In the genomic region with DNA sequence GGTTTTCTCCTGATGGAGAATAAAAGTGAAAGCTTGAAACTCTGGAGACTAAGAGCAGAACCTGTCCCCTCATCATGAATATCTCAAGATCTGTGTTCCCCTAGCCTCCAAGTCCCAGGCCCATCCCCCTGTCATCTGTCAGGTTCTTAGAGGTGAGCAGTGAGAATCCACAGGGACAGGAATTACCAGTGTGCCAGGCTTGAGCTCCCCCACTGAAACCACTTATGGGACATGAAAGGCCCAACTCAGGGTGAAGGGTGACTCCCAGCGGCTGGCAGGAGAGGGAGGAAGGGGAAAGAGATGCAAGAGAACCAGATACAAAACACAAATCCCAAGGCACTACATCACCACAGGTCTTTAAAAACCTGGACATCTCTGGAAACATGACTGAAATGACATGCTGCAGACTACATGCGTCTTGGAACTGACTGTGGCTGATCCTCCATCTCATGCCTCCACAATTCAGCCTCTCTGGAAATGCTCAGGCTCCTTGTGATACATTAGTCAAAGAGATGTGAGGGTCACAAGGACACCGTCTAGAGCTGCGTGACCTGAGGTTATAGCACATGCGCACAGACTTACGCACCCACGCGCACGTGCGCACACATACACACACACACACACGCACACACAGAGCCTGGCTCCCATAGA, we compare ENCODE assay signal across 16 cellular contexts. TPM values are rescaled to one million over a fixed set of nuclear protein-coding genes. Genes with fewer than 3 reads are reported as not detected.
A peak's percentile ranks its signal among the peaks of the same experiment; 100 is the strongest.
DNase-seq lines count a peak whose midpoint lies in the region; ATAC-seq, FAIRE-seq and TF ChIP-seq lines count a peak whose summit lies in the region.
"Had no signal": no experiment of that assay in that cellular context is flagged by ENCODE, and none has a peak within 500 bp of the region (broad histone marks: within the 10 kb centered on the region; RNA-seq: fewer than 3 reads in every experiment).

No MANE protein-coding gene starts in this region.

- H3K4me3 Mint-ChIP-seq in memory B cell = peak overlapping the region; percentile 27
- H3K4me3 Mint-ChIP-seq: brain had no signal

- in situ Hi-C loops in mammary epithelial cell (cut with MboI; ENCODE audit: low sequenced_read_pairs in 2 of 2) = no loop called here

- H3K4me3 ChIP-seq in mammary epithelial cell (replicated peaks in 1 of 3; ENCODE audit: insufficient read depth in 1 of 3, low read depth in 2 of 3, low read length in 3 of 3) = no peak overlapping the region
- H3K4me3 ChIP-seq: testis had no signal

- H3K27me3 ChIP-seq in mammary epithelial cell (ENCODE audit: insufficient read depth, low read length) = no peaks in the 10 kb centered on the region
- H3K27me3 ChIP-seq: testis had no signal

- H3K9ac ChIP-seq in mammary epithelial cell (ENCODE audit: insufficient read depth, low read length) = no peak overlapping the region

- H3K36me3 Mint-ChIP-seq in memory B cell = peaks cover 1% of the 10 kb centered on the region
- H3K36me3 Mint-ChIP-seq: brain had no signal

- H3K4me1 ChIP-seq in mammary epithelial cell (ENCODE audit: insufficient read depth, low read length) = no peaks in the 10 kb centered on the region
- H3K4me1 ChIP-seq: testis had no signal

- peak overlapping the region; percentile 100 for H3K27ac Mint-ChIP-seq in memory B cell
- H3K27ac Mint-ChIP-seq: brain, H9 had no signal

- no peak overlapping the region for H3K4me2 ChIP-seq in mammary epithelial cell (ENCODE audit: insufficient read depth, low read depth, low read length)

- dilution Hi-C loops in mammary epithelial cell (cut with HindIII; ENCODE audit: low sequenced_read_pairs) = no loop called here

- intact Hi-C loops in mammary epithelial cell (cut with micrococcal nuclease) = no loop called here

- ATAC-seq in HG02610 (IDR thresholded peaks at IDR 0.05; ENCODE audit: unreplicated experiment) (peak; percentile 3), HG03442 (IDR thresholded peaks at IDR 0.05; ENCODE audit: unreplicated experiment) (peak; percentile 2), memory B cell (ENCODE audit: low read depth) (no peak)

- WGBS in mammary epithelial cell (ENCODE audit: low coverage, missing lambda C conversion rate) = 82% methylated on average over 5 of the region's 11 CpGs

- peak; percentile 67 for FAIRE-seq in GM18507 (lab: Jason Lieb, UNC)
- no peak for FAIRE-seq in HTR-8/SVneo (lab: Jason Lieb, UNC)

- CTCF ChIA-PET in mammary epithelial cell (lab: Charles Lee; ENCODE audit: low non-redundant PET) = interaction anchor here (0.6 kb wide), 1 partner anchor 8 kb away, joined by 3 read pairs; no protein-coding TSS in a partner anchor

- H3K4me1 Mint-ChIP-seq in memory B cell = peaks cover 20% of the 10 kb centered on the region
- H3K4me1 Mint-ChIP-seq: brain had no signal

- DNase-seq in GM18507 (ENCODE audit: extremely low spot score, insufficient read length, low read depth) (no peak), memory B cell (ENCODE audit: low spot score in 2 of 2) (no peak), midbrain (lab: John Stamatoyannopoulos, UW) (no peak), DMS153 (lab: John Stamatoyannopoulos, UW) (no peak), HTR-8/SVneo (ENCODE audit: insufficient read length, low spot score) (no peak), mammary epithelial cell (no peak)
- DNase-seq: effector CD4-positive, alpha-beta T cell; H9; NCI-H146; posterior cingulate gyrus; stimulated activated CD4-positive, alpha-beta T cell treated with anti-CD3 and anti-CD28 coated beads, Interleukin-12 subunit alpha, Interleukin-12 subunit beta, amount 100 ng/mL, for 4 hours; testis had no signal

- H3K9me3 Mint-ChIP-seq in memory B cell = no peaks in the 10 kb centered on the region
- H3K9me3 Mint-ChIP-seq: brain, H9 had no signal

- no peak overlapping the region for H3K27ac ChIP-seq in mammary epithelial cell (ENCODE audit: insufficient read depth, low read depth, low read length)
- H3K27ac ChIP-seq: testis had no signal

- TF ChIP-seq CTCF in mammary epithelial cell (conservative IDR thresholded peaks at IDR 0.05 in 1 of 2, IDR thresholded peaks at IDR 0.05 in 1 of 2; ENCODE audit: extremely low read depth in 1 of 2, insufficient read depth in 1 of 2, low read depth in 1 of 2, low read length in 2 of 2) = no peak

- no peaks in the 10 kb centered on the region for H3K27me3 Mint-ChIP-seq in memory B cell

- no peaks in the 10 kb centered on the region for H4K20me1 ChIP-seq in mammary epithelial cell (ENCODE audit: insufficient read depth, low read length)

- no peaks in the 10 kb centered on the region for H3K9me3 ChIP-seq in mammary epithelial cell (replicated peaks; ENCODE audit: insufficient read depth, low read length)
- H3K9me3 ChIP-seq: testis had no signal

- H3K36me3 ChIP-seq in mammary epithelial cell (ENCODE audit: insufficient read depth, low read length) = no peaks in the 10 kb centered on the region

- H2AFZ ChIP-seq in mammary epithelial cell (ENCODE audit: low read depth, low read length) = no peak overlapping the region

- BruUV-seq in mammary epithelial cell (replicated peaks; lab: Mats Ljungman, UMichigan) = no TSS peak

- H3K79me2 ChIP-seq in mammary epithelial cell (ENCODE audit: insufficient read depth, low read length) = no peaks in the 10 kb centered on the region

RNA-seq across cellular contexts. Expression of a gene that starts 6.8 kb away (rescaled TPM):
- not detected for total RNA-seq in mammary epithelial cell
- not detected for polyA plus RNA-seq in mammary epithelial cell
- not detected for polyA minus RNA-seq in mammary epithelial cell
- total RNA-seq: H9 had no signal
- polyA plus RNA-seq: BJ had no signal

RNA-seq across cellular contexts. Expression of a gene that starts 50.1 kb away (rescaled TPM):
- 1 to 10 TPM in 1 of 2 donors, under 1 TPM in 1; 0.17 to 7.2 TPM for total RNA-seq in mammary epithelial cell
- 3.0 TPM for polyA plus RNA-seq in mammary epithelial cell
- not detected for polyA minus RNA-seq in mammary epithelial cell
- total RNA-seq: H9 had no signal
- polyA plus RNA-seq: BJ had no signal
